8 cellular contexts compared by ENCODE assay signal in genomic region chr1:33126411-33127000, GRCh38. TPM values are rescaled to one million over a fixed set of nuclear protein-coding genes. Genes with fewer than 3 reads are reported as not detected.
A peak's percentile ranks its signal among the peaks of the same experiment; 100 is the strongest.
DNase-seq lines count a peak whose midpoint lies in the region; ATAC-seq and TF ChIP-seq lines count a peak whose summit lies in the region.

No MANE protein-coding gene starts in this region.

- no peaks in the 10 kb centered on the region for H3K36me3 ChIP-seq in left lung
- no peaks in the 10 kb centered on the region for H3K36me3 ChIP-seq in testis (ENCODE audit: low read depth, missing control alignments)

- intact Hi-C loops in left lung (cut with DNase I), result no loop called here
- intact Hi-C loops in testis (cut with DNase I; ENCODE audit: low total_unique reads), result no loop called here
- intact Hi-C loops in left colon (cut with DNase I, micrococcal nuclease), result no loop called here

- no peak for TF ChIP-seq POLR2A in testis (IDR thresholded peaks at IDR 0.05)

- H3K4me1 ChIP-seq in left lung, result peaks cover 0 to 17% of the 10 kb centered on the region in 2 donors
- H3K4me1 ChIP-seq in testis, result peaks cover 9% of the 10 kb centered on the region

- no peak for DNase-seq in activated CD4-positive, CD25-positive, alpha-beta regulatory T cell (lab: John Stamatoyannopoulos, UW)
- DNase-seq in left lung (no peak), testis (peak; percentile 12), left colon (no peak), T-helper 9 cell (no peak)
- DNase-seq in stimulated activated CD4-positive, alpha-beta T cell treated with anti-CD3 and anti-CD28 coated beads, Interleukin-1b, Interleukin-23, amount 100 ng/mL, for 48 hours, result no peak

- H3K9me3 ChIP-seq in left lung (no peaks in the 10 kb centered on the region), testis (no peaks in the 10 kb centered on the region)

- peak; percentile 4 to 10 for ATAC-seq in activated CD4-positive, CD25-positive, alpha-beta regulatory T cell treated with anti-CD3 and anti-CD28 coated beads, Interleukin-2, amount 50 U/mL, for 24 hours
- no peak for ATAC-seq in left lung
- ATAC-seq in left colon, result no peak

- TF ChIP-seq CTCF in left lung (IDR thresholded peaks at IDR 0.05), result no peak
- TF ChIP-seq CTCF in testis (IDR thresholded peaks at IDR 0.05), result no peak

- 19 to 35% (median 27%) methylated on average over 9 of the region's 9 CpGs for WGBS in adipose tissue, 3 donors
- 13 to 16% methylated on average over 9 of the region's 9 CpGs for WGBS in testis, 2 donors

- H3K27me3 ChIP-seq in left lung (no peaks in the 10 kb centered on the region), testis (no peaks in the 10 kb centered on the region)

- H3K27ac ChIP-seq in adipose tissue (ENCODE audit: low read depth, low read length), result peak overlapping the region; percentile 38
- H3K27ac ChIP-seq in left lung, result peak overlapping the region; percentile 84 to 92
- H3K27ac ChIP-seq in testis, result peak overlapping the region; percentile 82 to 91

- peak overlapping the region; percentile 59 to 60 for H3K4me3 ChIP-seq in left lung
- peak overlapping the region; percentile 71 to 72 for H3K4me3 ChIP-seq in testis

RNA-seq across cellular contexts. Expression of gene AZIN2, which starts 45.6 kb away (rescaled TPM):
- polyA plus RNA-seq in adipose tissue (1 to 10 TPM; 1.2 to 2.5 (median 1.4) TPM), testis (ENCODE audit: insufficient read depth, low read depth, low replicate concordance) (56.9 TPM)
- total RNA-seq in left lung (1 to 10 TPM; 2.3 to 5.1 TPM), testis (10 to 100 TPM; 38.2 to 68.7 TPM), left colon (10 to 100 TPM; 10.1 to 22.7 TPM)

RNA-seq across cellular contexts. Expression of gene TRIM62, which starts 55.3 kb away (rescaled TPM):
- polyA plus RNA-seq in adipose tissue, result 1 to 10 TPM; 1.8 to 3.3 (median 1.8) TPM
- 1 to 10 TPM; 6.2 to 6.4 TPM for total RNA-seq in left lung
- total RNA-seq in testis, result 1 to 10 TPM; 6.2 to 8.8 TPM
- polyA plus RNA-seq in testis (ENCODE audit: insufficient read depth, low read depth, low replicate concordance), result 6.0 TPM
- 1 to 10 TPM; 4.5 to 6.7 TPM for total RNA-seq in left colon

Comparison
In these comparisons a context has a peak if more than half of its experiments do, and no peak if none do; other contexts are left out.
1. ATAC-seq: peak in activated CD4-positive, CD25-positive, alpha-beta regulatory T cell treated with anti-CD3 and anti-CD28 coated beads, Interleukin-2, amount 50 U/mL, for 24 hours (2 of 2); none in left lung (single experiment) and left colon (single experiment).
2. H3K27ac ChIP-seq: peak in every context shown above with its lines; median percentile 88 in left lung; 86 in testis; 38 in adipose tissue.